1 cellular context compared by ENCODE assay signal in genomic region chr3:78994174-78995027, GRCh38.
TF ChIP-seq lines count a peak whose summit lies in the region.

No MANE protein-coding gene starts in this region.

TF ChIP-seq in HepG2, 621 proteins besides CTCF, POLR2A, EP300 and RAD21 (continued from another document):
- no peak for TF ChIP-seq SMAD1 (CRISPR knock-in tag; IDR thresholded peaks at IDR 0.05; ENCODE audit: borderline replicate concordance, low read depth)
- TF ChIP-seq, protein P1, sequence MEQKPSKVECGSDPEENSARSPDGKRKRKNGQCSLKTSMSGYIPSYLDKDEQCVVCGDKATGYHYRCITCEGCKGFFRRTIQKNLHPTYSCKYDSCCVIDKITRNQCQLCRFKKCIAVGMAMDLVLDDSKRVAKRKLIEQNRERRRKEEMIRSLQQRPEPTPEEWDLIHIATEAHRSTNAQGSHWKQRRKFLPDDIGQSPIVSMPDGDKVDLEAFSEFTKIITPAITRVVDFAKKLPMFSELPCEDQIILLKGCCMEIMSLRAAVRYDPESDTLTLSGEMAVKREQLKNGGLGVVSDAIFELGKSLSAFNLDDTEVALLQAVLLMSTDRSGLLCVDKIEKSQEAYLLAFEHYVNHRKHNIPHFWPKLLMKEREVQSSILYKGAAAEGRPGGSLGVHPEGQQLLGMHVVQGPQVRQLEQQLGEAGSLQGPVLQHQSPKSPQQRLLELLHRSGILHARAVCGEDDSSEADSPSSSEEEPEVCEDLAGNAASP (CRISPR knock-in tag; IDR thresholded peaks at IDR 0.05; ENCODE audit: borderline replicate concordance): peak; percentile 25; the same call in 1 of the 2 replicates
- TF ChIP-seq FOXA3 (CRISPR knock-in tag; IDR thresholded peaks at IDR 0.05): peak; percentile 78
